1 cellular context compared by ENCODE assay signal in genomic region chr6:129947797-129948196, GRCh38.
A peak's percentile ranks its signal among the peaks of the same experiment; 100 is the strongest.
TF ChIP-seq lines count a peak whose summit lies in the region.

No MANE protein-coding gene starts in this region.

TF ChIP-seq in HEK293, 187 proteins besides CTCF, POLR2A, EP300 and RAD21 (continued from another document):
- TF ChIP-seq ZNF692 (tag by site-specific recombination; IDR thresholded peaks at IDR 0.05) (no peak), SCRT2 (tag by site-specific recombination; IDR thresholded peaks at IDR 0.05) (no peak), EGR2 (tag by site-specific recombination; IDR thresholded peaks at IDR 0.05; ENCODE audit: low read depth) (peak; percentile 95), ZNF16 (tag by site-specific recombination; IDR thresholded peaks at IDR 0.05; ENCODE audit: low read depth) (no peak), ZNF792 (tag by site-specific recombination; IDR thresholded peaks at IDR 0.05) (no peak), ZFHX2 (tag by site-specific recombination; conservative IDR thresholded peaks at IDR 0.05) (peak; percentile 93), ZNF19 (tag by site-specific recombination; IDR thresholded peaks at IDR 0.05; ENCODE audit: low read depth) (no peak)
